1 cellular context compared by ENCODE assay signal in the genomic region with DNA sequence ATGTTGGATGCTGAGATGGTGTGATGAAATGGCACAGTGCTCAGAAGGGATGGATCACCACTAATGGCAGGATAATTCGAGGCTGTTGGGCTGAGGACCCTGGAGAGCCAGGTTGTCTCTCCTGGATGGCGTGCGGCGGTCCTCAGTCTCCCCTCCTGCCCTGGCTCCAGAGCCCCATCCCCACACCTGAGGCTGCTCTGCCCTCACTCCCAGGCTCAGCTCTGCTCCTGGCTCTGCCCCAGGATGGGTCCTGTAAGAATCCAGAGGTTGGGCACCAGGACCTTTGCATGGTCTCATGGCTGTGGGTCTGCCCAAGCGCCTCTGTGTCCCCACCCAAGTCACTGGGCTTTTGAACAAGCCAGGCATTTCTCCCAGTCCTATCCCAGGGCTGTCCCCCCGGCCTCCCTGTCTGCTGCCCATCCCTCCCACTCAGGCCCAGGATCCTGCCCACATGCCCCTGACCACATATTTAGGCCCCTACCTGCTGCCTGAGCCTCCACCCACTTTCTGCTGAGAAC.
TF ChIP-seq lines count a peak whose summit lies in the region.

No MANE protein-coding gene starts in this region.

TF ChIP-seq in WTC11, 78 proteins besides CTCF, POLR2A, EP300 and RAD21:
- TF ChIP-seq, protein P1, sequence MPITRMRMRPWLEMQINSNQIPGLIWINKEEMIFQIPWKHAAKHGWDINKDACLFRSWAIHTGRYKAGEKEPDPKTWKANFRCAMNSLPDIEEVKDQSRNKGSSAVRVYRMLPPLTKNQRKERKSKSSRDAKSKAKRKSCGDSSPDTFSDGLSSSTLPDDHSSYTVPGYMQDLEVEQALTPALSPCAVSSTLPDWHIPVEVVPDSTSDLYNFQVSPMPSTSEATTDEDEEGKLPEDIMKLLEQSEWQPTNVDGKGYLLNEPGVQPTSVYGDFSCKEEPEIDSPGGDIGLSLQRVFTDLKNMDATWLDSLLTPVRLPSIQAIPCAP (CRISPR knock-in tag; IDR thresholded peaks at IDR 0.05) = no peak
- TF ChIP-seq ZNF416 (CRISPR knock-in tag; IDR thresholded peaks at IDR 0.05) = no peak
- TF ChIP-seq, protein P2, sequence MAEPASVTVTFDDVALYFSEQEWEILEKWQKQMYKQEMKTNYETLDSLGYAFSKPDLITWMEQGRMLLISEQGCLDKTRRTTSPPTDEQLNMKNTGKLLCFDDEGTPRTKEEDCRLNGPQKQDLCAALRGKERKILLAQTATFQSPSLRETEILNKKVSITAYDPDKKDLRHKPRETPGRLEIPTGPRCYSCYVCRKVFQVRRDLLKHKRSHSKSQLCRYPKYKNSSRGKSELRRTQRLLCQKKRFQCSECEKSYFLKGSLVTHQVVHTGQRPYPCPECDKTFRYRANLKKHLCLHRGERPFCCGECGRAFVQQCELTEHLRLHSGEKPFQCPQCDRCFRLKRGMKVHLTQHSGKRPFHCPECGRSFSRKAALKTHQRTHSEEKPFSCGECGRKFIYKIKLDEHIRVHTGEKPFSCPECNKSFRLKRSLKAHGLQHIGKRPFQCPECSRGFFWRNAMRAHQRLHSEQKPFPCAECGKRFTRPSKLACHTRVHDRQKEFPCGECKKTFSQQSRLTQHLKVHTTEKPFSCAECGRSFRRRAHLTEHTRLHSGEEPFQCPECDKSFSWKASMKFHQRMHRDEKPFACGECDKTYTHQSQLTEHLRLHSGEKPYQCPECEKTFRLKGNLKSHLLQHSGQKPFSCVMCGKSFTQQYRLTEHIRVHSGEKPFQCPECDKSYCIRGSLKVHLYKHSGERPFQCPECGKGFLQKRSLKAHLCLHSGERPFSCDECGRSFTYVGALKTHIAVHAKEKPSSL (CRISPR knock-in tag; conservative IDR thresholded peaks at IDR 0.05) = no peak
- TF ChIP-seq NFATC4 (CRISPR knock-in tag; IDR thresholded peaks at IDR 0.05) = no peak
- TF ChIP-seq, protein P3, sequence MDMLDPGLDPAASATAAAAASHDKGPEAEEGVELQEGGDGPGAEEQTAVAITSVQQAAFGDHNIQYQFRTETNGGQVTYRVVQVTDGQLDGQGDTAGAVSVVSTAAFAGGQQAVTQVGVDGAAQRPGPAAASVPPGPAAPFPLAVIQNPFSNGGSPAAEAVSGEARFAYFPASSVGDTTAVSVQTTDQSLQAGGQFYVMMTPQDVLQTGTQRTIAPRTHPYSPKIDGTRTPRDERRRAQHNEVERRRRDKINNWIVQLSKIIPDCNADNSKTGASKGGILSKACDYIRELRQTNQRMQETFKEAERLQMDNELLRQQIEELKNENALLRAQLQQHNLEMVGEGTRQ (CRISPR knock-in tag; IDR thresholded peaks at IDR 0.05) = no peak
- TF ChIP-seq, protein P4, sequence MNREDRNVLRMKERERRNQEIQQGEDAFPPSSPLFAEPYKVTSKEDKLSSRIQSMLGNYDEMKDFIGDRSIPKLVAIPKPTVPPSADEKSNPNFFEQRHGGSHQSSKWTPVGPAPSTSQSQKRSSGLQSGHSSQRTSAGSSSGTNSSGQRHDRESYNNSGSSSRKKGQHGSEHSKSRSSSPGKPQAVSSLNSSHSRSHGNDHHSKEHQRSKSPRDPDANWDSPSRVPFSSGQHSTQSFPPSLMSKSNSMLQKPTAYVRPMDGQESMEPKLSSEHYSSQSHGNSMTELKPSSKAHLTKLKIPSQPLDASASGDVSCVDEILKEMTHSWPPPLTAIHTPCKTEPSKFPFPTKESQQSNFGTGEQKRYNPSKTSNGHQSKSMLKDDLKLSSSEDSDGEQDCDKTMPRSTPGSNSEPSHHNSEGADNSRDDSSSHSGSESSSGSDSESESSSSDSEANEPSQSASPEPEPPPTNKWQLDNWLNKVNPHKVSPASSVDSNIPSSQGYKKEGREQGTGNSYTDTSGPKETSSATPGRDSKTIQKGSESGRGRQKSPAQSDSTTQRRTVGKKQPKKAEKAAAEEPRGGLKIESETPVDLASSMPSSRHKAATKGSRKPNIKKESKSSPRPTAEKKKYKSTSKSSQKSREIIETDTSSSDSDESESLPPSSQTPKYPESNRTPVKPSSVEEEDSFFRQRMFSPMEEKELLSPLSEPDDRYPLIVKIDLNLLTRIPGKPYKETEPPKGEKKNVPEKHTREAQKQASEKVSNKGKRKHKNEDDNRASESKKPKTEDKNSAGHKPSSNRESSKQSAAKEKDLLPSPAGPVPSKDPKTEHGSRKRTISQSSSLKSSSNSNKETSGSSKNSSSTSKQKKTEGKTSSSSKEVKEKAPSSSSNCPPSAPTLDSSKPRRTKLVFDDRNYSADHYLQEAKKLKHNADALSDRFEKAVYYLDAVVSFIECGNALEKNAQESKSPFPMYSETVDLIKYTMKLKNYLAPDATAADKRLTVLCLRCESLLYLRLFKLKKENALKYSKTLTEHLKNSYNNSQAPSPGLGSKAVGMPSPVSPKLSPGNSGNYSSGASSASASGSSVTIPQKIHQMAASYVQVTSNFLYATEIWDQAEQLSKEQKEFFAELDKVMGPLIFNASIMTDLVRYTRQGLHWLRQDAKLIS (CRISPR knock-in tag; IDR thresholded peaks at IDR 0.05; ENCODE audit: borderline replicate concordance) = no peak
- no peak for TF ChIP-seq SOX15 (CRISPR knock-in tag; IDR thresholded peaks at IDR 0.05)
- TF ChIP-seq, protein P5, sequence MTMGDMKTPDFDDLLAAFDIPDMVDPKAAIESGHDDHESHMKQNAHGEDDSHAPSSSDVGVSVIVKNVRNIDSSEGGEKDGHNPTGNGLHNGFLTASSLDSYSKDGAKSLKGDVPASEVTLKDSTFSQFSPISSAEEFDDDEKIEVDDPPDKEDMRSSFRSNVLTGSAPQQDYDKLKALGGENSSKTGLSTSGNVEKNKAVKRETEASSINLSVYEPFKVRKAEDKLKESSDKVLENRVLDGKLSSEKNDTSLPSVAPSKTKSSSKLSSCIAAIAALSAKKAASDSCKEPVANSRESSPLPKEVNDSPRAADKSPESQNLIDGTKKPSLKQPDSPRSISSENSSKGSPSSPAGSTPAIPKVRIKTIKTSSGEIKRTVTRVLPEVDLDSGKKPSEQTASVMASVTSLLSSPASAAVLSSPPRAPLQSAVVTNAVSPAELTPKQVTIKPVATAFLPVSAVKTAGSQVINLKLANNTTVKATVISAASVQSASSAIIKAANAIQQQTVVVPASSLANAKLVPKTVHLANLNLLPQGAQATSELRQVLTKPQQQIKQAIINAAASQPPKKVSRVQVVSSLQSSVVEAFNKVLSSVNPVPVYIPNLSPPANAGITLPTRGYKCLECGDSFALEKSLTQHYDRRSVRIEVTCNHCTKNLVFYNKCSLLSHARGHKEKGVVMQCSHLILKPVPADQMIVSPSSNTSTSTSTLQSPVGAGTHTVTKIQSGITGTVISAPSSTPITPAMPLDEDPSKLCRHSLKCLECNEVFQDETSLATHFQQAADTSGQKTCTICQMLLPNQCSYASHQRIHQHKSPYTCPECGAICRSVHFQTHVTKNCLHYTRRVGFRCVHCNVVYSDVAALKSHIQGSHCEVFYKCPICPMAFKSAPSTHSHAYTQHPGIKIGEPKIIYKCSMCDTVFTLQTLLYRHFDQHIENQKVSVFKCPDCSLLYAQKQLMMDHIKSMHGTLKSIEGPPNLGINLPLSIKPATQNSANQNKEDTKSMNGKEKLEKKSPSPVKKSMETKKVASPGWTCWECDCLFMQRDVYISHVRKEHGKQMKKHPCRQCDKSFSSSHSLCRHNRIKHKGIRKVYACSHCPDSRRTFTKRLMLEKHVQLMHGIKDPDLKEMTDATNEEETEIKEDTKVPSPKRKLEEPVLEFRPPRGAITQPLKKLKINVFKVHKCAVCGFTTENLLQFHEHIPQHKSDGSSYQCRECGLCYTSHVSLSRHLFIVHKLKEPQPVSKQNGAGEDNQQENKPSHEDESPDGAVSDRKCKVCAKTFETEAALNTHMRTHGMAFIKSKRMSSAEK (CRISPR knock-in tag; IDR thresholded peaks at IDR 0.05; ENCODE audit: borderline replicate concordance) = no peak
- TF ChIP-seq, protein P6, sequence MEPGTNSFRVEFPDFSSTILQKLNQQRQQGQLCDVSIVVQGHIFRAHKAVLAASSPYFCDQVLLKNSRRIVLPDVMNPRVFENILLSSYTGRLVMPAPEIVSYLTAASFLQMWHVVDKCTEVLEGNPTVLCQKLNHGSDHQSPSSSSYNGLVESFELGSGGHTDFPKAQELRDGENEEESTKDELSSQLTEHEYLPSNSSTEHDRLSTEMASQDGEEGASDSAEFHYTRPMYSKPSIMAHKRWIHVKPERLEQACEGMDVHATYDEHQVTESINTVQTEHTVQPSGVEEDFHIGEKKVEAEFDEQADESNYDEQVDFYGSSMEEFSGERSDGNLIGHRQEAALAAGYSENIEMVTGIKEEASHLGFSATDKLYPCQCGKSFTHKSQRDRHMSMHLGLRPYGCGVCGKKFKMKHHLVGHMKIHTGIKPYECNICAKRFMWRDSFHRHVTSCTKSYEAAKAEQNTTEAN (CRISPR knock-in tag; IDR thresholded peaks at IDR 0.05) = no peak
- no peak for TF ChIP-seq NFE2L1 (CRISPR knock-in tag; IDR thresholded peaks at IDR 0.05)
- TF ChIP-seq NR1H2 (CRISPR knock-in tag; IDR thresholded peaks at IDR 0.05) = no peak
TF ChIP-seq in WTC11: peak in this region for 0.
